ENCODE assay signal across 1 cellular context in the genomic region with DNA sequence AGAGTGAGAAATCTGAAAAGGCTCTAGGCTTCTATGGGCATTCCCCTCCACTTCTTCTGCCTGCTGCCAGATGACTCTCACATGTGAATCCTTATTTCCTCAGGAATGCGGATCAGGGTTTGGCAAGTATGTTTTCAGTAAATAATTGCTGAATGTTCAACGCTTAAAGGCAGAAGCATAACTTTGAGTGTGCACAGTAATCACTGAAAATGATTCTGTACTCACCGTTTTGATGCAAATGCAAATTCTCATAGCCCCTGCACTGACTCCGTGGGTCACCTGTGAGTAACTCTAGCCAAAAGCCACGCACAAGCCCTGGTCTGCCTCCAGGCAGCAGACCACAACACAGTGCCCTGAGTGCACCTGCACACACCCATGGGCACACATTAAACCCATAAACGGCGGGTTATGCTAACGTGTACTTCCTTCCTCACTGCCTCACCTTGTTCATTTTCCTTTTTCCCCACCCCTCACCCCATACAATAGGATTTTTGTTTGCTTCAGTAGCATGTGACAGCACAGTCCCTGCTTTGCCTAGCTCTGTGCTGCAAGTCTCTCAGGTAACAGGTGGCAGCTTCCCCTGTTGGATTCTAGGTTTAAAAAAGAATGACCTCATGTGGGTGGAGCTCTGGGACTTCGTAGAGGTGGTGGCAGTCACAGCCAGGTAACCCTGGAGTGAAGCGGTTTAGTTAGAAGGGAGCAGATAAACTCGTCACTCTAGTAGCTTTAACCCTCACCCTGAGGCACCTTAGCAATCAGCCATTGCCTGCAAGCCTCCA.
TF ChIP-seq lines count a peak whose summit lies in the region.

A gene with protein sequence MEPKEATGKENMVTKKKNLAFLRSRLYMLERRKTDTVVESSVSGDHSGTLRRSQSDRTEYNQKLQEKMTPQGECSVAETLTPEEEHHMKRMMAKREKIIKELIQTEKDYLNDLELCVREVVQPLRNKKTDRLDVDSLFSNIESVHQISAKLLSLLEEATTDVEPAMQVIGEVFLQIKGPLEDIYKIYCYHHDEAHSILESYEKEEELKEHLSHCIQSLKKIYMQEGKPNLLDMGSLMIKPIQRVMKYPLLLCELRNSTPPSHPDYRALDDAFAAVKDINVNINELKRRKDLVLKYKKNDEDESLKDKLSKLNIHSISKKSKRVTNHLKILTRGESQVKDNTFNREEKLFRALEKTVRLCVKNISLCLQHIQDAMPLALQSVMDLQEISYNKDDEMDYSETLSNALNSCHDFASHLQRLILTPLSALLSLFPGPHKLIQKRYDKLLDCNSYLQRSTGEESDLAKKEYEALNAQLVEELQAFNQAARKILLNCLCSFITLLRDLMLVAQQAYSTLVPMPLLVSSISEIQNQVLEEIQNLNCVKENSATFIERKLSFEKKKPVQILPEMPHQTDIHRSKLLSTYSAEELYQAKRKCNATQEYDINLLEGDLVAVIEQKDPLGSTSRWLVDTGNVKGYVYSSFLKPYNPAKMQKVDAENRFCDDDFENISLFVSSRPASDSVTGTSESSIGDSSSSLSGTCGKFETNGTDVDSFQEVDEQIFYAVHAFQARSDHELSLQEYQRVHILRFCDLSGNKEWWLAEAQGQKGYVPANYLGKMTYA (plus strand): TSS at position 653 of the 779 bp plus-strand sequence. CDS start 146 bp downstream, outside the sequence.

TF ChIP-seq in SK-N-SH treated with all-trans-retinoic acid at 6 μM for 48 hours, 23 proteins besides CTCF, POLR2A, EP300 and RAD21 (continued from another document):
- TF ChIP-seq RARB (CRISPR knock-in tag; IDR thresholded peaks at IDR 0.05) = no peak
- no peak for TF ChIP-seq ZNF70 (CRISPR knock-in tag; IDR thresholded peaks at IDR 0.05)
- no peak for TF ChIP-seq ISL1 (CRISPR knock-in tag; IDR thresholded peaks at IDR 0.05)
- no peak for TF ChIP-seq ARNTL (CRISPR knock-in tag; IDR thresholded peaks at IDR 0.05; ENCODE audit: borderline replicate concordance, low read depth)
- no peak for TF ChIP-seq ZC3H10 (CRISPR knock-in tag; IDR thresholded peaks at IDR 0.05)
- TF ChIP-seq PATZ1 (CRISPR knock-in tag; IDR thresholded peaks at IDR 0.05; ENCODE audit: borderline replicate concordance) = no peak
- no peak for TF ChIP-seq CREB5 (CRISPR knock-in tag; IDR thresholded peaks at IDR 0.05; ENCODE audit: low read depth)
- TF ChIP-seq ZFP30 (CRISPR knock-in tag; IDR thresholded peaks at IDR 0.05) = no peak
- no peak for TF ChIP-seq PPARA (CRISPR knock-in tag; IDR thresholded peaks at IDR 0.05; ENCODE audit: borderline replicate concordance)
- no peak for TF ChIP-seq ESRRG (CRISPR knock-in tag; IDR thresholded peaks at IDR 0.05)
- no peak for TF ChIP-seq CSDC2 (CRISPR knock-in tag; IDR thresholded peaks at IDR 0.05)
- no peak for TF ChIP-seq TCF4 (CRISPR knock-in tag; IDR thresholded peaks at IDR 0.05; ENCODE audit: borderline replicate concordance)
- TF ChIP-seq ZNF565 (CRISPR knock-in tag; conservative IDR thresholded peaks at IDR 0.05; ENCODE audit: low read depth) = no peak
TF ChIP-seq in SK-N-SH treated with all-trans-retinoic acid at 6 μM for 48 hours: peak in this region for 0.
